ENCODE assay signal across 15 cellular contexts in the genomic region with DNA sequence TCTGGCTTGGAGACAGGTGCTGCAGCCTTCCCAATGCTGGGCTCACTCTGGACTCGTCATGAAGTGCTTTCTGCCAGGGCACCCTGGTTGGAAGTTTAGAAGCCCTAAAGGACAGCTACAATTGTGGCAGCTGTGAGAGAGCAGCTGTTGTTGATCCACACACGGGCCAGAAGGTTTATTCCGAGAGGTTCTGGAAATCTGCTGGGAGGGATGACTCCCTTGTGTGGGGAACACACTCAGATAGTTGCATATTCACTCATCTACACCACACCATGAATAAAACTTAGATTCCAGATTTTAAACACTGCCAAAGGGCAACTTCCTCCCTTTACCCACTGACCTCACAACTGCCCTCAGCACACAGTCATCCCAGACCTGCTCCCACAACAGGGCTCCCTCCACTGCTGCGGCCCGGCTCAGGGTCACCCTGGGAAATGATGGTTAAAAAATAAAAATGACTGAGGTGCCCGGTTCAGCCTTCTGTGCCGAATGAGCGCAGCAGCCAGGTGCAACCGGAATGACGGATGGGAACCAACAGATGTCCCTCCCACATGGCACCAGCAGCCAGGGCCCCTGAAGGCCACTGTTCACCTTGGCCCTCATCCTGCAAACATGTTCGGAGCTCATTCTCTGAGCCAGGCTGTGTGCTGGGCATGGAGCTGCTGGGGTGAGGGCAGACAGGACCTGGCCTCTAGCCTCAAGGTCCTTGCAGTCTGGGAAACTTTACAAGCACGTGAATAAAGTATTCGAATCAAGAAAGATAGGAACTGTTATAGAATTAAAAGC. TPM values are rescaled to one million over a fixed set of nuclear protein-coding genes. Genes with fewer than 3 reads are reported as not detected.
DNase-seq lines count a peak whose midpoint lies in the region.
"Had no signal": no experiment of that assay in that cellular context is flagged by ENCODE, and none has a peak within 500 bp of the region (broad histone marks: within the 10 kb centered on the region; RNA-seq: fewer than 3 reads in every experiment).

No MANE protein-coding gene starts in this region.

- H3K27me3 ChIP-seq in skeletal muscle satellite cell (ENCODE audit: control insufficient read depth, insufficient read depth, low read length) (no peaks in the 10 kb centered on the region), HAP-1 (ENCODE audit: low read depth) (no peaks in the 10 kb centered on the region)

- no peaks in the 10 kb centered on the region for H3K36me3 ChIP-seq in skeletal muscle satellite cell (ENCODE audit: insufficient read depth, low read length)
- no peaks in the 10 kb centered on the region for H3K36me3 ChIP-seq in HAP-1 (replicated peaks)

- H3K9ac ChIP-seq in skeletal muscle satellite cell (ENCODE audit: low read depth, low read length): no peak overlapping the region

- peak overlapping the region; percentile 8 for H3K4me2 ChIP-seq in skeletal muscle satellite cell (ENCODE audit: low read length)

- H3K9me3 ChIP-seq in skeletal muscle satellite cell (replicated peaks; ENCODE audit: low read length) (no peaks in the 10 kb centered on the region), HAP-1 (no peaks in the 10 kb centered on the region)

- DNase-seq in NCI-H2029 treated with DMSO at 0.1 percent for 48 hours (lab: John Stamatoyannopoulos, UW) (peak; percentile 12), NCI-H2029 (lab: John Stamatoyannopoulos, UW) (no peak), NCI-H774 (lab: John Stamatoyannopoulos, UW) (peak; percentile 16), kidney tubule cell (ENCODE audit: low spot score) (peak; percentile 17), HAP-1 (ENCODE audit: low spot score in 2 of 2) (no peak), NK-92 (lab: John Stamatoyannopoulos, UW; ENCODE audit: unreplicated experiment) (no peak), AML-193 (lab: John Stamatoyannopoulos, UW) (no peak)
- DNase-seq: activated CD8-positive, alpha-beta memory T cell treated with anti-CD3 and anti-CD28 coated beads for 24 hours; activated gamma-delta T cell treated with Interleukin-2 at 50 U/mL for 16 hours; CD4-positive, alpha-beta memory T cell; foreskin fibroblast; GF-D8; mesendoderm had no signal

- no peak overlapping the region for H3K4me3 ChIP-seq in skeletal muscle satellite cell (ENCODE audit: low read length)
- no peak overlapping the region for H3K4me3 ChIP-seq in HAP-1
- H3K4me3 ChIP-seq: SK-N-MC had no signal

- H3K4me1 ChIP-seq in skeletal muscle satellite cell (ENCODE audit: control insufficient read depth, insufficient read depth, low read length): peaks cover 27% of the 10 kb centered on the region
- no peaks in the 10 kb centered on the region for H3K4me1 ChIP-seq in HAP-1

- in situ Hi-C loops in HAP-1 (cut with MboI; ENCODE audit: low sequenced_read_pairs): loop anchor here (10.0 kb wide), 2 partner anchors 341 to 801 kb away; partner anchors contain the start of gene AKR1E2

RNA-seq across cellular contexts. Expression of gene ASB13, which starts 40.2 kb away (rescaled TPM):
- 12.9 and 15.3 TPM in 2 replicates for total RNA-seq in skeletal muscle satellite cell (2012; rRNA removed)

RNA-seq across cellular contexts. Expression of gene TASOR2, which starts 58.5 kb away (rescaled TPM):
- 67.3 and 67.7 TPM in 2 replicates for total RNA-seq in skeletal muscle satellite cell (2012; rRNA removed)

Comparison
In these comparisons a context has a peak if more than half of its experiments do, and no peak if none do; other contexts are left out.
1. DNase-seq: peak in NCI-H2029 treated with DMSO at 0.1 percent for 48 hours (single experiment), NCI-H774 (single experiment) and kidney tubule cell (single experiment); none in NCI-H2029 (single experiment), HAP-1 (0 of 2), NK-92 (single experiment) and AML-193 (0 of 2).